Comparison of ENCODE assay signal across 1 cellular context in genomic region chr11:62428871-62429601, GRCh38.
TF ChIP-seq lines count a peak whose summit lies in the region.

No MANE protein-coding gene starts in this region.

TF ChIP-seq in SK-N-SH treated with all-trans-retinoic acid at 6 μM for 48 hours, 23 proteins besides CTCF, POLR2A, EP300 and RAD21 (continued from another document):
- peak; percentile 80; the same call in 1 of the 2 replicates for TF ChIP-seq CSRNP3 (CRISPR knock-in tag; IDR thresholded peaks at IDR 0.05)
- TF ChIP-seq, protein P1, sequence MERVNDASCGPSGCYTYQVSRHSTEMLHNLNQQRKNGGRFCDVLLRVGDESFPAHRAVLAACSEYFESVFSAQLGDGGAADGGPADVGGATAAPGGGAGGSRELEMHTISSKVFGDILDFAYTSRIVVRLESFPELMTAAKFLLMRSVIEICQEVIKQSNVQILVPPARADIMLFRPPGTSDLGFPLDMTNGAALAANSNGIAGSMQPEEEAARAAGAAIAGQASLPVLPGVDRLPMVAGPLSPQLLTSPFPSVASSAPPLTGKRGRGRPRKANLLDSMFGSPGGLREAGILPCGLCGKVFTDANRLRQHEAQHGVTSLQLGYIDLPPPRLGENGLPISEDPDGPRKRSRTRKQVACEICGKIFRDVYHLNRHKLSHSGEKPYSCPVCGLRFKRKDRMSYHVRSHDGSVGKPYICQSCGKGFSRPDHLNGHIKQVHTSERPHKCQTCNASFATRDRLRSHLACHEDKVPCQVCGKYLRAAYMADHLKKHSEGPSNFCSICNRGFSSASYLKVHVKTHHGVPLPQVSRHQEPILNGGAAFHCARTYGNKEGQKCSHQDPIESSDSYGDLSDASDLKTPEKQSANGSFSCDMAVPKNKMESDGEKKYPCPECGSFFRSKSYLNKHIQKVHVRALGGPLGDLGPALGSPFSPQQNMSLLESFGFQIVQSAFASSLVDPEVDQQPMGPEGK (CRISPR knock-in tag; IDR thresholded peaks at IDR 0.05; ENCODE audit: borderline replicate concordance): no peak
- TF ChIP-seq, protein P2, sequence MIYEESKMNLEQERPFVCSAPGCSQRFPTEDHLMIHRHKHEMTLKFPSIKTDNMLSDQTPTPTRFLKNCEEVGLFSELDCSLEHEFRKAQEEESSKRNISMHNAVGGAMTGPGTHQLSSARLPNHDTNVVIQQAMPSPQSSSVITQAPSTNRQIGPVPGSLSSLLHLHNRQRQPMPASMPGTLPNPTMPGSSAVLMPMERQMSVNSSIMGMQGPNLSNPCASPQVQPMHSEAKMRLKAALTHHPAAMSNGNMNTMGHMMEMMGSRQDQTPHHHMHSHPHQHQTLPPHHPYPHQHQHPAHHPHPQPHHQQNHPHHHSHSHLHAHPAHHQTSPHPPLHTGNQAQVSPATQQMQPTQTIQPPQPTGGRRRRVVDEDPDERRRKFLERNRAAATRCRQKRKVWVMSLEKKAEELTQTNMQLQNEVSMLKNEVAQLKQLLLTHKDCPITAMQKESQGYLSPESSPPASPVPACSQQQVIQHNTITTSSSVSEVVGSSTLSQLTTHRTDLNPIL (CRISPR knock-in tag; IDR thresholded peaks at IDR 0.05; ENCODE audit: low read depth): no peak
- peak; percentile 73 for TF ChIP-seq ISL1 (CRISPR knock-in tag; IDR thresholded peaks at IDR 0.05)
- no peak for TF ChIP-seq ZNF70 (CRISPR knock-in tag; IDR thresholded peaks at IDR 0.05)
- TF ChIP-seq BACH2 (CRISPR knock-in tag; IDR thresholded peaks at IDR 0.05; ENCODE audit: borderline replicate concordance): peak; percentile 84
- TF ChIP-seq GLIS3 (CRISPR knock-in tag; IDR thresholded peaks at IDR 0.05): no peak
- TF ChIP-seq PPARA (CRISPR knock-in tag; IDR thresholded peaks at IDR 0.05; ENCODE audit: borderline replicate concordance): peak; percentile 92; the same call in 1 of the 2 replicates
- TF ChIP-seq ZC3H10 (CRISPR knock-in tag; IDR thresholded peaks at IDR 0.05): no peak
- no peak for TF ChIP-seq ZFP30 (CRISPR knock-in tag; IDR thresholded peaks at IDR 0.05)
- TF ChIP-seq TSHZ2 (CRISPR knock-in tag; IDR thresholded peaks at IDR 0.05): peak; percentile 96
- TF ChIP-seq TOX (CRISPR knock-in tag; IDR thresholded peaks at IDR 0.05; ENCODE audit: borderline replicate concordance): 0 out of 2 replicates have a peak, but pooled peaks have one; percentile 10
- no peak for TF ChIP-seq RARB (CRISPR knock-in tag; IDR thresholded peaks at IDR 0.05)
